ENCODE assay signal across 11 cellular contexts in genomic region chr13:34748561-34748960, GRCh38.
A peak's percentile ranks its signal among the peaks of the same experiment; 100 is the strongest.
DNase-seq lines count a peak whose midpoint lies in the region; ATAC-seq, FAIRE-seq and TF ChIP-seq lines count a peak whose summit lies in the region.
"Had no signal": no experiment of that assay in that cellular context is flagged by ENCODE, and none has a peak within 500 bp of the region (broad histone marks: within the 10 kb centered on the region; RNA-seq: fewer than 3 reads in every experiment).

No MANE protein-coding gene starts in this region.

- DNase-seq in kidney (no peak), stomach (no peak), RPMI8226 (no peak), NCI-H446 treated with DMSO at 0.1 percent for 48 hours (lab: John Stamatoyannopoulos, UW) (no peak), hypothalamus (lab: John Stamatoyannopoulos, UW) (no peak)
- DNase-seq: activated naive CD8-positive, alpha-beta T cell treated with anti-CD3 and anti-CD28 coated beads, Interleukin-2, amount 10 ng/mL, durations not matched to agents 7 days and 5 days; NCI-H226; retina had no signal

- ATAC-seq in GM19324 (IDR thresholded peaks at IDR 0.05; ENCODE audit: low FRiP score, unreplicated experiment) (peak; percentile 33), GM18505 (IDR thresholded peaks at IDR 0.05; ENCODE audit: unreplicated experiment) (no peak)

- TF ChIP-seq CTCF in VCaP (conservative IDR thresholded peaks at IDR 0.05) (no peak), kidney (IDR thresholded peaks at IDR 0.05; ENCODE audit: borderline replicate concordance, extremely low read depth, insufficient read depth) (no peak), stomach (IDR thresholded peaks at IDR 0.05) (no peak)

- no peak for TF ChIP-seq POLR2A in stomach (IDR thresholded peaks at IDR 0.05)
- no peak for TF ChIP-seq POLR2A in GM18505 (IDR thresholded peaks at IDR 0.05; ENCODE audit: borderline replicate concordance, extremely low read depth, insufficient read depth, insufficient read length)

- H3K27me3 ChIP-seq in stomach, result peaks cover 0 to 5% (median 0%) of the 10 kb centered on the region in 3 donors

- H3K9me3 ChIP-seq in kidney (ENCODE audit: control insufficient read depth in 1 of 2, low read length in 2 of 2), result no peaks in the 10 kb centered on the region
- H3K9me3 ChIP-seq in stomach, result no peaks in the 10 kb centered on the region

- no peaks in the 10 kb centered on the region for H3K36me3 ChIP-seq in kidney (ENCODE audit: control insufficient read depth in 1 of 2, insufficient read depth in 2 of 2, low read length in 2 of 2)
- no peaks in the 10 kb centered on the region for H3K36me3 ChIP-seq in stomach

- H3K9ac ChIP-seq in kidney (ENCODE audit: low read length in 2 of 2), result no peak overlapping the region

- FAIRE-seq in kidney (lab: Jason Lieb, UNC), result peak; percentile 19

- peak overlapping the region; percentile 66 for H3K27ac ChIP-seq in VCaP
- peak overlapping the region; percentile 66 for H3K27ac ChIP-seq in kidney (ENCODE audit: low read depth in 2 of 2, low read length in 2 of 2)
- peak overlapping the region in 4 of 5 donors; percentile 21 to 44 (median 36) for H3K27ac ChIP-seq in stomach

- WGBS in stomach, 5 donors, result 69 to 96% (median 79%) methylated on average over 1 of the region's 1 CpG

- H3K4me1 ChIP-seq in kidney (ENCODE audit: control insufficient read depth in 1 of 2, insufficient read depth in 1 of 2, low read depth in 1 of 2, low read length in 2 of 2), result peaks cover 3 to 7% of the 10 kb centered on the region in 2 donors
- H3K4me1 ChIP-seq in stomach, result peaks cover 0 to 32% (median 14%) of the 10 kb centered on the region in 4 donors

- TF ChIP-seq EP300 in stomach (IDR thresholded peaks at IDR 0.05), result no peak

- intact Hi-C loops in kidney (cut with DNase I) (no loop called here), stomach (cut with DNase I; ENCODE audit: low total_unique reads) (no loop called here)

- H3K4me3 ChIP-seq in kidney (ENCODE audit: low read length in 2 of 2) (peak overlapping the region in 1 of 2 donors; percentile 41), stomach (no peak overlapping the region)
